10 cellular contexts compared by ENCODE assay signal in the genomic region with DNA sequence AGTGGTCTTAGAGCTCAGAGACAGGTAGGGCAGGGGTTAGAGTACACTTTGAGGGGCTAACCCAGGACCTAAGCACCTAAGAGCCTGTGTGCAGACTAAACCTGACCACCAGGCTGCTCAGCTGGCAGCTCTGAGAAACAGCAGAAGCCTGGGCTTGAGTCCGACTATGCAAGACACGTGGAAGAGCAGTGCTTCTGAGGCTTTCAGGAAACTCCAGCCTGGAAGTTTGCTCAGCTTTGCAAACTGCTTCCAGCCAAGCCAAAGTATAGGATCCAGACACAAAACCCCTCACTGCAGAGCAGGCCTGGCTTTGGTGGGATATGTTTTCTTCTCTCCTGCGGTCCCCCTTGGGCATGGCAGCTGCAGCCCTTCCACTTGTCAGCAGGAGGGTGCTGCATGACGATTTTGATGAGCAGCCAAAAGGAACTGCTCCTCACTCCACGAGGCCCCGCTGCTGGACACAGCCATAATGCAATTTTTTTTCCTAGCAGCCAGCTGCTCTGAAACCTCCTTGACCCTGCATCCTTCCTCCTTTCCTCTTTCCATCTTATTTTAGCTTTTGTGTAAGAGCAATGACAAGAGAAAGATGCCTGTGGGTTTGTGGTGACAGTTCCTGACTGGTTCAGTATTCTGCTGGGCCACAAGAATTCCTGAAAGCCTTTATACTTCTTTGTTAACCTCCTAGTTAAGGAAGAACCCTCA.
DNase-seq lines count a peak whose midpoint lies in the region; ATAC-seq and TF ChIP-seq lines count a peak whose summit lies in the region.
"Had no signal": no experiment of that assay in that cellular context is flagged by ENCODE, and none has a peak within 500 bp of the region (broad histone marks: within the 10 kb centered on the region; RNA-seq: fewer than 3 reads in every experiment).

No MANE protein-coding gene starts in this region.

- ATAC-seq in GM19351 (IDR thresholded peaks at IDR 0.05; ENCODE audit: unreplicated experiment) (no peak), HG03432 (IDR thresholded peaks at IDR 0.05; ENCODE audit: unreplicated experiment) (no peak)

- H2AFZ ChIP-seq in smooth muscle cell (ENCODE audit: low read depth): no peak overlapping the region

- 74% methylated on average over 6 of the region's 6 CpGs for WGBS in smooth muscle cell (ENCODE audit: low lambda C conversion rate)

- no peak for TF ChIP-seq CTCF in smooth muscle cell (IDR thresholded peaks at IDR 0.05; ENCODE audit: borderline replicate concordance, insufficient read depth, poor library complexity, severe bottlenecking)

- H3K4me1 ChIP-seq in smooth muscle cell (ENCODE audit: low read depth): no peaks in the 10 kb centered on the region
- H3K4me1 ChIP-seq: prostate gland had no signal

- no peaks in the 10 kb centered on the region for H3K9me3 ChIP-seq in smooth muscle cell (replicated peaks; ENCODE audit: low read depth)
- H3K9me3 ChIP-seq: prostate gland had no signal

- H3K27ac ChIP-seq in smooth muscle cell (ENCODE audit: low read depth): peak overlapping the region; percentile 24

- H3K27me3 ChIP-seq in smooth muscle cell (ENCODE audit: low read depth): no peaks in the 10 kb centered on the region

- peaks cover 10% of the 10 kb centered on the region for H3F3A ChIP-seq in smooth muscle cell (ENCODE audit: low read depth)

- no peaks in the 10 kb centered on the region for H3K36me3 ChIP-seq in smooth muscle cell (ENCODE audit: low read depth)
- H3K36me3 ChIP-seq: prostate gland had no signal

- DNase-seq in HCEC 1CT (peak; percentile 77), astrocyte of the hippocampus (ENCODE audit: low read depth, low spot score) (peak; percentile 86), iris pigment epithelial cell (ENCODE audit: low read depth) (peak; percentile 79), smooth muscle cell (lab: John Stamatoyannopoulos, UW; ENCODE audit: unreplicated experiment) (no peak), GM19238 (ENCODE audit: insufficient read length, low spot score) (no peak)
- no peak for DNase-seq in activated CD4-positive, CD25-positive, alpha-beta regulatory T cell treated with anti-CD3 and anti-CD28 coated beads, Interleukin-2, amount 50 U/mL, for 72 hours
- DNase-seq: NCI-H2029 treated with DMSO at 0.1 percent for 48 hours had no signal

- H4K20me1 ChIP-seq in smooth muscle cell (ENCODE audit: low read depth): no peaks in the 10 kb centered on the region

- H3K79me2 ChIP-seq in smooth muscle cell (ENCODE audit: low read depth): no peaks in the 10 kb centered on the region

- H3K4me2 ChIP-seq in smooth muscle cell: peak overlapping the region; percentile 24

- no peak overlapping the region for H3K9ac ChIP-seq in smooth muscle cell (ENCODE audit: low read depth)

- no peak overlapping the region for H3K4me3 ChIP-seq in smooth muscle cell
- H3K4me3 ChIP-seq: prostate gland had no signal

Comparison
In these comparisons a context has a peak if more than half of its experiments do, and no peak if none do; other contexts are left out.
1. DNase-seq: peak in HCEC 1CT (single experiment), astrocyte of the hippocampus (single experiment) and iris pigment epithelial cell (single experiment); none in smooth muscle cell (single experiment), GM19238 (single experiment) and activated CD4-positive, CD25-positive, alpha-beta regulatory T cell treated with anti-CD3 and anti-CD28 coated beads, Interleukin-2, amount 50 U/mL, for 72 hours (single experiment).